Comparison of ENCODE assay signal across 23 cellular contexts in the genomic region with DNA sequence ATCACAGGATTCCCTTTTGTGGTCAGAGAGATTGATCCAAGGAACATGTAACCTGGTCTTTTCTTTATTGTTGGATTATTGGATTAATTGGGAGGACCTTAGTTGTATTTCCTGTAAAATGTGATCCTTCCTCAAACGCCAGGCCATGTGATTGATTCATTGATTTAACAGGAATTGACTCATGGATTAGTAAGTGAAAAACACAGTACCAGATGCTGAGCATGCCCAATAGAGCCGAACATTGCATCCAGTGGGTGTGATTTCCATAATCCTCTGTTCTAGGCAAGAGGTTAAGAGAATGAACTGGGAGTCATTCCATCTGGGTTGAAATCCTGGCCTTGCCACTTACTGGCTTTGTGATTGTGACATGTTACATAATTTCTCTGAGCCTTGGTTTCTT.
A peak's percentile ranks its signal among the peaks of the same experiment; 100 is the strongest.
DNase-seq lines count a peak whose midpoint lies in the region; ATAC-seq, FAIRE-seq and TF ChIP-seq lines count a peak whose summit lies in the region.
"Had no signal": no experiment of that assay in that cellular context is flagged by ENCODE, and none has a peak within 500 bp of the region (broad histone marks: within the 10 kb centered on the region; RNA-seq: fewer than 3 reads in every experiment).

No MANE protein-coding gene starts in this region.

- H4K20me1 ChIP-seq in endothelial cell of umbilical vein (replicated peaks; ENCODE audit: control insufficient read depth, extremely low read depth, insufficient read depth, low read length) = no peaks in the 10 kb centered on the region

- H3K4me3 Mint-ChIP-seq in CD14-positive monocyte = no peak overlapping the region
- H3K4me3 Mint-ChIP-seq: CD4-positive, alpha-beta memory T cell had no signal

- no peaks in the 10 kb centered on the region for H3K9me3 ChIP-seq in endothelial cell of umbilical vein (replicated peaks; ENCODE audit: control insufficient read depth, insufficient read depth, low read length)

- CTCF ChIA-PET in endothelial cell of umbilical vein (lab: Charles Lee) = no interaction called here

- H3K9me3 Mint-ChIP-seq in CD14-positive monocyte = peaks cover 0 to 1% (median 0%) of the 10 kb centered on the region in 7 donors

- H2AFZ ChIP-seq in ACC112 (ENCODE audit: low read length, unreplicated experiment) = peak overlapping the region; percentile 69
- H2AFZ ChIP-seq in endothelial cell of umbilical vein (ENCODE audit: low read depth, low read length) = peak overlapping the region; percentile 87

- no peaks in the 10 kb centered on the region for H3K4me1 Mint-ChIP-seq in CD14-positive monocyte
- H3K4me1 Mint-ChIP-seq: CD4-positive, alpha-beta memory T cell had no signal

- BruUV-seq in endothelial cell of umbilical vein (replicated peaks; lab: Mats Ljungman, UMichigan) = no TSS peak

- no peak overlapping the region for H3K4me2 ChIP-seq in endothelial cell of umbilical vein (ENCODE audit: insufficient read depth, low read length)

- no peaks in the 10 kb centered on the region for H3K9me1 ChIP-seq in endothelial cell of umbilical vein (replicated peaks; ENCODE audit: control insufficient read depth, extremely low read depth, insufficient read depth, low read length)

- POLR2A ChIA-PET in endothelial cell of umbilical vein (lab: Charles Lee) = no interaction called here

- peak; percentile 21 for DNase-seq in HT1080 (ENCODE audit: low read depth)
- DNase-seq in endothelial cell of umbilical vein (ENCODE audit: low read depth, low spot score) = peak; percentile 41
- peak; percentile 16 for DNase-seq in globus pallidus (ENCODE audit: low spot score)
- DNase-seq in NCI-H2107 (lab: John Stamatoyannopoulos, UW) = no peak
- no peak for DNase-seq in CD14-positive monocyte (ENCODE audit: low spot score)
- DNase-seq in GM10266 (ENCODE audit: extremely low spot score) = no peak
- DNase-seq: Calu3; CD4-positive, alpha-beta memory T cell; DMS53; EL; GOT3; KG1; NCI-H1048; NCI-H1436 treated with DMSO at 0.1 percent for 48 hours; NCI-H2029; NCI-H748 treated with DMSO at 0.1 percent for 48 hours; PC-3; SIG-M5 had no signal

- dilution Hi-C loops in endothelial cell of umbilical vein (cut with MboI; ENCODE audit: extremely low pct_ligation_motif_present, low sequenced_read_pairs) = no loop called here

- no peak overlapping the region for H3K27ac Mint-ChIP-seq in CD14-positive monocyte
- H3K27ac Mint-ChIP-seq: CD4-positive, alpha-beta memory T cell had no signal

- H3K36me3 Mint-ChIP-seq in CD14-positive monocyte = no peaks in the 10 kb centered on the region
- H3K36me3 Mint-ChIP-seq: CD4-positive, alpha-beta memory T cell had no signal

- H3K9ac ChIP-seq in endothelial cell of umbilical vein (replicated peaks; ENCODE audit: extremely low read depth, insufficient read depth, low read length) = no peak overlapping the region

- H3K27me3 ChIP-seq in ACC112 (ENCODE audit: insufficient read depth, low read length) = no peaks in the 10 kb centered on the region
- H3K27me3 ChIP-seq in endothelial cell of umbilical vein (ENCODE audit: control insufficient read depth in 2 of 2, insufficient read depth in 2 of 2, low read length in 2 of 2) = no peaks in the 10 kb centered on the region

- intact Hi-C loops in endothelial cell of umbilical vein (cut with micrococcal nuclease) = no loop called here
- intact Hi-C loops in CD14-positive monocyte (cut with micrococcal nuclease) = no loop called here

- TF ChIP-seq POLR2A in endothelial cell of umbilical vein (IDR thresholded peaks at IDR 0.05; ENCODE audit: low read depth, low read length) = no peak

- H3K36me3 ChIP-seq in ACC112 (ENCODE audit: insufficient read depth, low read length) = no peaks in the 10 kb centered on the region
- H3K36me3 ChIP-seq in endothelial cell of umbilical vein (ENCODE audit: control insufficient read depth in 2 of 2, extremely low read depth in 1 of 2, insufficient read depth in 2 of 2, low read length in 2 of 2) = no peaks in the 10 kb centered on the region

- H3K79me2 ChIP-seq in ACC112 (ENCODE audit: control insufficient read depth, insufficient read depth, low read length, unreplicated experiment) (no peaks in the 10 kb centered on the region), endothelial cell of umbilical vein (ENCODE audit: control insufficient read depth, insufficient read depth, low read length) (no peaks in the 10 kb centered on the region)

- FAIRE-seq in endothelial cell of umbilical vein (lab: Jason Lieb, UNC) = no peak
- FAIRE-seq: GM12892, HepG2 had no signal

- H3K27ac ChIP-seq in ACC112 (ENCODE audit: low read depth, low read length) (no peak overlapping the region), endothelial cell of umbilical vein (ENCODE audit: insufficient read depth, low read depth, low read length) (no peak overlapping the region)
- H3K27ac ChIP-seq: RWPE1 had no signal

- H3K4me3 ChIP-seq in ACC112 (ENCODE audit: low read depth, low read length) (peak overlapping the region; percentile 9; the same call in 1 of the 2 replicates), endothelial cell of umbilical vein (replicated peaks in 1 of 3; ENCODE audit: insufficient read depth in 1 of 3, low read depth in 1 of 3, low read length in 3 of 3) (no peak overlapping the region)

- ATAC-seq in HG03442 (IDR thresholded peaks at IDR 0.05; ENCODE audit: unreplicated experiment) = no peak
- ATAC-seq: HepG2, PC-3 had no signal

- H3K4me1 ChIP-seq in ACC112 (ENCODE audit: control insufficient read depth, insufficient read depth, low read length, unreplicated experiment) (peaks cover 5% of the 10 kb centered on the region), endothelial cell of umbilical vein (ENCODE audit: control insufficient read depth, extremely low read depth, insufficient read depth, low read length) (peaks cover 6% of the 10 kb centered on the region)

- TF ChIP-seq CTCF in endothelial cell of umbilical vein (IDR thresholded peaks at IDR 0.05; ENCODE audit: extremely low read depth in 1 of 2, insufficient read depth in 1 of 2, low read depth in 1 of 2, low read length in 2 of 2) (no peak), CD14-positive monocyte (IDR thresholded peaks at IDR 0.05) (no peak), GM10266 (IDR thresholded peaks at IDR 0.05; ENCODE audit: control insufficient read depth, insufficient read depth, low read depth, missing control alignments) (no peak)

- H3K27me3 Mint-ChIP-seq in CD14-positive monocyte (ENCODE audit: low read depth in 3 of 3) = peaks cover 0 to 8% (median 0%) of the 10 kb centered on the region in 3 donors

TF ChIP-seq in endothelial cell of umbilical vein, 7 proteins besides CTCF, POLR2A, EP300 and RAD21:
- peak; percentile 77 for TF ChIP-seq FOS (IDR thresholded peaks at IDR 0.05; ENCODE audit: borderline replicate concordance, insufficient read depth, low read length)
- no peak for TF ChIP-seq GATA2 (IDR thresholded peaks at IDR 0.05; ENCODE audit: insufficient read depth, insufficient read length, low read depth, low read length)

Comparison
In these comparisons a context has a peak if more than half of its experiments do, and no peak if none do; other contexts are left out.
1. DNase-seq: peak in HT1080 (single experiment), endothelial cell of umbilical vein (single experiment) and globus pallidus (single experiment); none in NCI-H2107 (single experiment), CD14-positive monocyte (single experiment) and GM10266 (single experiment).